Comparison of ENCODE assay signal across 1 cellular context in genomic region chr9:138072161-138072842, GRCh38.
TF ChIP-seq lines count a peak whose summit lies in the region.

No MANE protein-coding gene starts in this region.

TF ChIP-seq in H1, 55 proteins besides CTCF, POLR2A, EP300 and RAD21 (continued from another document):
- TF ChIP-seq CHD7 (IDR thresholded peaks at IDR 0.05; ENCODE audit: insufficient replicate concordance, low read length): no peak
- no peak for TF ChIP-seq KDM1A (IDR thresholded peaks at IDR 0.05; ENCODE audit: borderline replicate concordance, low read length)
- TF ChIP-seq KDM5A (IDR thresholded peaks at IDR 0.05; ENCODE audit: low read length): no peak
- TF ChIP-seq SAP30 (IDR thresholded peaks at IDR 0.05; ENCODE audit: insufficient read depth, insufficient replicate concordance, low read length): no peak
